Comparison of ENCODE assay signal across 8 cellular contexts in genomic region chr12:26833692-26834168, GRCh38. TPM values are rescaled to one million over a fixed set of nuclear protein-coding genes. Genes with fewer than 3 reads are reported as not detected.
A peak's percentile ranks its signal among the peaks of the same experiment; 100 is the strongest.
DNase-seq lines count a peak whose midpoint lies in the region; ATAC-seq and TF ChIP-seq lines count a peak whose summit lies in the region.

No MANE protein-coding gene starts in this region.

- peak overlapping the region; percentile 30 for H3K9ac ChIP-seq in H9 (ENCODE audit: extremely low read depth, insufficient read length, low read length)
- H3K9ac ChIP-seq in iPS-15b (ENCODE audit: low read depth, low read length): peak overlapping the region; percentile 37
- H3K9ac ChIP-seq in skeletal muscle tissue (ENCODE audit: low read depth in 1 of 3, low read length in 3 of 3): peak overlapping the region; percentile 59 to 74 (median 72)

- no peak overlapping the region for H2AFZ ChIP-seq in H9 (ENCODE audit: low read length)

- H2BK12ac ChIP-seq in H9 (ENCODE audit: insufficient read length, low read depth, low read length): no peak overlapping the region

- no peak overlapping the region for H3K56ac ChIP-seq in H9 (ENCODE audit: insufficient read length, low read depth, low read length)

- H4K20me1 ChIP-seq in H9 (ENCODE audit: control insufficient read depth, insufficient read depth, insufficient read length): no peaks in the 10 kb centered on the region

- H3K4me3 Mint-ChIP-seq in CD8-positive, alpha-beta T cell: peak overlapping the region; percentile 89
- H3K4me3 Mint-ChIP-seq in H9: peak overlapping the region; percentile 85 to 96

- H3K14ac ChIP-seq in H9 (ENCODE audit: insufficient read depth, low read length): no peak overlapping the region

- DNase-seq in CD8-positive, alpha-beta T cell: peak in 5 of 7 experiments; percentile 23 to 64 (median 38)
- DNase-seq in H9 (peak; percentile 85), Peyer's patch (peak; percentile 46 to 77 (median 56)), astrocyte of the cerebellum (ENCODE audit: low read depth) (no peak), NCI-H1694 (lab: John Stamatoyannopoulos, UW) (no peak)

- peak overlapping the region; percentile 87 for H3K27ac Mint-ChIP-seq in CD8-positive, alpha-beta T cell
- peak overlapping the region; percentile 34 to 94 (median 86); a peak in 6 of 7 replicates for H3K27ac Mint-ChIP-seq in H9

- peaks cover 12% of the 10 kb centered on the region for H3K23me2 ChIP-seq in H9 (ENCODE audit: insufficient read length, low read depth, low read length, poor library complexity, severe bottlenecking)

- POLR2A ChIA-PET in CD8-positive, alpha-beta T cell (lab: Charles Lee): interaction anchor here (0.7 to 3.4 kb wide), 7 partner anchors 8 to 411 kb away, joined by 3 to 29 read pairs (median 5); partner anchors contain the start of genes STK38L and TM7SF3

- H2BK120ac ChIP-seq in H9 (ENCODE audit: low read depth, low read length, poor library complexity, severe bottlenecking): no peak overlapping the region

- H3K36me3 ChIP-seq in CD8-positive, alpha-beta T cell (ENCODE audit: insufficient read depth, low read length): no peaks in the 10 kb centered on the region
- H3K36me3 ChIP-seq in Peyer's patch (no peaks in the 10 kb centered on the region), iPS-15b (ENCODE audit: control insufficient read depth, insufficient read depth, low read length) (no peaks in the 10 kb centered on the region), skeletal muscle tissue (ENCODE audit: control insufficient read depth in 3 of 3, insufficient read depth in 3 of 3, low read length in 3 of 3) (no peaks in the 10 kb centered on the region)

- H3K4me3 ChIP-seq in CD8-positive, alpha-beta T cell (ENCODE audit: low read depth, low read length): peak overlapping the region; percentile 63
- H3K4me3 ChIP-seq in Peyer's patch (peak overlapping the region; percentile 71 to 96 (median 82)), astrocyte of the cerebellum (ENCODE audit: low read depth, low read length) (peak overlapping the region; percentile 87), iPS-15b (ENCODE audit: low read depth, low read length) (peak overlapping the region; percentile 71), skeletal muscle tissue (ENCODE audit: low read length in 3 of 3) (peak overlapping the region; percentile 74 to 82 (median 76))

- no peak overlapping the region for H2BK20ac ChIP-seq in H9 (ENCODE audit: low read depth, low read length, poor library complexity, severe bottlenecking)

- no peaks in the 10 kb centered on the region for H3K27me3 Mint-ChIP-seq in CD8-positive, alpha-beta T cell (ENCODE audit: low read depth)
- H3K27me3 Mint-ChIP-seq in H9 (ENCODE audit: low read depth): peaks cover 13% of the 10 kb centered on the region

- peaks cover 9% of the 10 kb centered on the region for H3K4me1 ChIP-seq in CD8-positive, alpha-beta T cell (ENCODE audit: insufficient read depth, low read length)
- H3K4me1 ChIP-seq in H9 (ENCODE audit: insufficient read depth, low read length) (peaks cover 3% of the 10 kb centered on the region; the same call in 1 of the 2 replicates), Peyer's patch (peaks cover 0 to 17% (median 1%) of the 10 kb centered on the region in 4 donors), iPS-15b (ENCODE audit: control insufficient read depth, insufficient read depth, low read length) (no peaks in the 10 kb centered on the region), skeletal muscle tissue (ENCODE audit: control insufficient read depth in 3 of 3, insufficient read depth in 3 of 3, low read length in 3 of 3) (peaks cover 6 to 17% (median 10%) of the 10 kb centered on the region in 3 donors)

- H3K79me1 ChIP-seq in H9 (ENCODE audit: insufficient read depth, low read depth, low read length, poor library complexity, severe bottlenecking): peaks cover 8% of the 10 kb centered on the region

- peaks cover 19% of the 10 kb centered on the region; the same call in 1 of the 2 replicates for H3K79me2 ChIP-seq in H9 (ENCODE audit: insufficient read depth, low read length)

- TF ChIP-seq POLR2A in Peyer's patch (IDR thresholded peaks at IDR 0.05): no peak

- H3K23ac ChIP-seq in H9 (ENCODE audit: insufficient read length, low read depth, low read length): no peak overlapping the region

- intact Hi-C loops in CD8-positive, alpha-beta T cell (cut with DNase I, micrococcal nuclease): loop anchor here (1.0 to 10.0 kb wide), 14 partner anchors 12 to 1779 kb away; partner anchors contain the start of genes MRPS35 (in 2 of the 2), TM7SF3 (in 2 of the 2), BHLHE41 (in 1 of the 2) and DNAI7 (in 1 of the 2)

- no peak overlapping the region for H4K5ac ChIP-seq in H9 (ENCODE audit: insufficient read length, low read depth, low read length)

- H3K4me2 ChIP-seq in H9 (ENCODE audit: insufficient read depth, insufficient read length, low read length): peak overlapping the region; percentile 74

- H3K18ac ChIP-seq in H9 (ENCODE audit: insufficient read length, low read depth, low read length): no peak overlapping the region

- H3K36me3 Mint-ChIP-seq in CD8-positive, alpha-beta T cell: peaks cover 5% of the 10 kb centered on the region
- H3K36me3 Mint-ChIP-seq in H9 (ENCODE audit: insufficient read depth in 1 of 3, low read depth in 3 of 3): peaks cover 7 to 9% (median 9%) of the 10 kb centered on the region in 3 experiments

- H2BK15ac ChIP-seq in H9 (ENCODE audit: low read depth, low read length): no peak overlapping the region

- peak; percentile 15 for ATAC-seq in CD8-positive, alpha-beta T cell
- ATAC-seq in HG03378 (IDR thresholded peaks at IDR 0.05; ENCODE audit: unreplicated experiment): no peak

- H2BK5ac ChIP-seq in H9 (ENCODE audit: insufficient read length, low read length): no peak overlapping the region

- H4K8ac ChIP-seq in H9 (replicated peaks; ENCODE audit: insufficient read length, low read depth, low read length): no peak overlapping the region

- H3K9me3 ChIP-seq in CD8-positive, alpha-beta T cell (ENCODE audit: low read length): no peaks in the 10 kb centered on the region
- H3K9me3 ChIP-seq in H9 (ENCODE audit: control insufficient read depth, low read depth, low read length): peaks cover 5% of the 10 kb centered on the region
- no peaks in the 10 kb centered on the region for H3K9me3 ChIP-seq in Peyer's patch
- no peaks in the 10 kb centered on the region for H3K9me3 ChIP-seq in iPS-15b (ENCODE audit: control insufficient read depth, insufficient read depth, low read length)
- no peaks in the 10 kb centered on the region for H3K9me3 ChIP-seq in skeletal muscle tissue (ENCODE audit: control insufficient read depth in 3 of 3, low read length in 3 of 3)

- CTCF ChIA-PET in CD8-positive, alpha-beta T cell (lab: Charles Lee): interaction anchor here (1.1 to 3.6 kb wide), 8 partner anchors 9 to 181 kb away, joined by 3 to 19 read pairs (median 8); partner anchors contain the start of gene TM7SF3

- H3K27ac ChIP-seq in CD8-positive, alpha-beta T cell (ENCODE audit: low read depth, low read length): peak overlapping the region; percentile 4
- no peak overlapping the region for H3K27ac ChIP-seq in H9 (ENCODE audit: insufficient read length, low read depth, low read length)
- H3K27ac ChIP-seq in Peyer's patch: peak overlapping the region; percentile 91 to 97 (median 94)
- no peak overlapping the region for H3K27ac ChIP-seq in skeletal muscle tissue (ENCODE audit: low read depth, low read length)

- no peaks in the 10 kb centered on the region for H3K9me3 Mint-ChIP-seq in CD8-positive, alpha-beta T cell
- peaks cover 8 to 9% of the 10 kb centered on the region in 2 experiments for H3K9me3 Mint-ChIP-seq in H9

- no peak overlapping the region for H4K91ac ChIP-seq in H9 (ENCODE audit: insufficient read length, low read depth, low read length)

- in situ Hi-C loops in astrocyte of the cerebellum (cut with HindIII; ENCODE audit: low sequenced_read_pairs): no loop called here

- no peak overlapping the region for H2AK5ac ChIP-seq in H9 (ENCODE audit: insufficient read length, low read length)

- WGBS in H9 (ENCODE audit: extremely low coverage, insufficient read length, low lambda C conversion rate): no CpG with 5 or more reads among the region's 23 CpGs

- H3K4ac ChIP-seq in H9 (ENCODE audit: low read depth, low read length): no peak overlapping the region

- TF ChIP-seq CTCF in CD8-positive, alpha-beta T cell (IDR thresholded peaks at IDR 0.05): no peak
- TF ChIP-seq CTCF in H9 (conservative IDR thresholded peaks at IDR 0.05): no peak
- no peak for TF ChIP-seq CTCF in Peyer's patch (IDR thresholded peaks at IDR 0.05)
- TF ChIP-seq CTCF in astrocyte of the cerebellum (IDR thresholded peaks at IDR 0.05; ENCODE audit: low read depth, low read length, missing control alignments): no peak

- H3K4me1 Mint-ChIP-seq in CD8-positive, alpha-beta T cell (ENCODE audit: low read depth): peaks cover 38% of the 10 kb centered on the region
- peaks cover 19 to 25% of the 10 kb centered on the region in 2 experiments for H3K4me1 Mint-ChIP-seq in H9

- H3K27me3 ChIP-seq in CD8-positive, alpha-beta T cell (ENCODE audit: insufficient read depth, low read length): no peaks in the 10 kb centered on the region
- no peaks in the 10 kb centered on the region for H3K27me3 ChIP-seq in H9 (ENCODE audit: insufficient read depth, low read length)
- no peaks in the 10 kb centered on the region for H3K27me3 ChIP-seq in Peyer's patch
- H3K27me3 ChIP-seq in iPS-15b (ENCODE audit: control insufficient read depth, insufficient read depth, low read length): peaks cover 9% of the 10 kb centered on the region
- no peaks in the 10 kb centered on the region for H3K27me3 ChIP-seq in skeletal muscle tissue (ENCODE audit: control insufficient read depth in 3 of 3, insufficient read depth in 3 of 3, low read length in 3 of 3)

- H3T11ph ChIP-seq in H9 (ENCODE audit: low read length): no peak overlapping the region

RNA-seq across cellular contexts. Expression of gene ITPR2, which starts 0.7 kb away (rescaled TPM):
- 10 to 100 TPM; 18.9 to 24.1 TPM for total RNA-seq in CD8-positive, alpha-beta T cell
- total RNA-seq in H9 (2021) (14.8 and 16.1 TPM in 2 replicates), Peyer's patch (10 to 100 TPM; 32.6 to 87.5 (median 51.9) TPM), skeletal muscle tissue (14.6 TPM)

Comparison
In these comparisons a context has a peak if more than half of its experiments do, and no peak if none do; other contexts are left out.
1. DNase-seq: peak in CD8-positive, alpha-beta T cell (5 of 7), H9 (single experiment) and Peyer's patch (3 of 3); none in astrocyte of the cerebellum (single experiment) and NCI-H1694 (single experiment).
2. H3K27ac ChIP-seq: peak in CD8-positive, alpha-beta T cell (single experiment) and Peyer's patch (4 of 4); none in H9 (single experiment) and skeletal muscle tissue (single experiment).
3. Peak in every context shown above with its lines, with median percentiles within 50 percentile points of each other: H3K4me3 ChIP-seq and H3K9ac ChIP-seq.